In the genomic region with DNA sequence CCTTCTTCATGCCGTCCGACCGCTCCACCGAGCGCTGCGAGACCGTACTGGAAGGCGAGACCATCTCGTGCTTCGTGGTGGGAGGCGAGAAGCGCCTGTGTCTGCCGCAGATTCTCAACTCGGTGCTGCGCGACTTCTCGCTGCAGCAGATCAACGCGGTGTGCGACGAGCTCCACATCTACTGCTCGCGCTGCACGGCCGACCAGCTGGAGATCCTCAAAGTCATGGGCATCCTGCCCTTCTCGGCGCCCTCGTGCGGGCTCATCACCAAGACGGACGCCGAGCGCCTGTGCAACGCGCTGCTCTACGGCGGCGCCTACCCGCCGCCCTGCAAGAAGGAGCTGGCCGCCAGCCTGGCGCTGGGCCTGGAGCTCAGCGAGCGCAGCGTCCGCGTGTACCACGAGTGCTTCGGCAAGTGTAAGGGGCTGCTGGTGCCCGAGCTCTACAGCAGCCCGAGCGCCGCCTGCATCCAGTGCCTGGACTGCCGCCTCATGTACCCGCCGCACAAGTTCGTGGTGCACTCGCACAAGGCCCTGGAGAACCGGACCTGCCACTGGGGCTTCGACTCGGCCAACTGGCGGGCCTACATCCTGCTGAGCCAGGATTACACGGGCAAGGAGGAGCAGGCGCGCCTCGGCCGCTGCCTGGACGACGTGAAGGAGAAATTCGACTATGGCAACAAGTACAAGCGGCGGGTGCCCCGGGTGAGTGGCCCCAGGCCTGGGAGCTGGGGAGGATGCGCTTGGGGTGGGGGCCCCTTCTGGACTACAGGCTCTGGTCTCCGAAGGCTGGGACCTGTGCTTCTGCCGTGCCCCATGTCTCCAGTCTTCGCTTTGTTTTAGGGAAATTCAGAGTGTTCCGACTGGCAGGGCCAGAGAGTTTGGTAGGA, we compare ENCODE assay signal across 1 cellular context.
A peak's percentile ranks its signal among the peaks of the same experiment; 100 is the strongest.
TF ChIP-seq lines count a peak whose summit lies in the region.

No MANE protein-coding gene starts in this region.

TF ChIP-seq in HepG2, 621 proteins besides CTCF, POLR2A, EP300 and RAD21 (continued from another document and continues in another):
- TF ChIP-seq, protein P1, sequence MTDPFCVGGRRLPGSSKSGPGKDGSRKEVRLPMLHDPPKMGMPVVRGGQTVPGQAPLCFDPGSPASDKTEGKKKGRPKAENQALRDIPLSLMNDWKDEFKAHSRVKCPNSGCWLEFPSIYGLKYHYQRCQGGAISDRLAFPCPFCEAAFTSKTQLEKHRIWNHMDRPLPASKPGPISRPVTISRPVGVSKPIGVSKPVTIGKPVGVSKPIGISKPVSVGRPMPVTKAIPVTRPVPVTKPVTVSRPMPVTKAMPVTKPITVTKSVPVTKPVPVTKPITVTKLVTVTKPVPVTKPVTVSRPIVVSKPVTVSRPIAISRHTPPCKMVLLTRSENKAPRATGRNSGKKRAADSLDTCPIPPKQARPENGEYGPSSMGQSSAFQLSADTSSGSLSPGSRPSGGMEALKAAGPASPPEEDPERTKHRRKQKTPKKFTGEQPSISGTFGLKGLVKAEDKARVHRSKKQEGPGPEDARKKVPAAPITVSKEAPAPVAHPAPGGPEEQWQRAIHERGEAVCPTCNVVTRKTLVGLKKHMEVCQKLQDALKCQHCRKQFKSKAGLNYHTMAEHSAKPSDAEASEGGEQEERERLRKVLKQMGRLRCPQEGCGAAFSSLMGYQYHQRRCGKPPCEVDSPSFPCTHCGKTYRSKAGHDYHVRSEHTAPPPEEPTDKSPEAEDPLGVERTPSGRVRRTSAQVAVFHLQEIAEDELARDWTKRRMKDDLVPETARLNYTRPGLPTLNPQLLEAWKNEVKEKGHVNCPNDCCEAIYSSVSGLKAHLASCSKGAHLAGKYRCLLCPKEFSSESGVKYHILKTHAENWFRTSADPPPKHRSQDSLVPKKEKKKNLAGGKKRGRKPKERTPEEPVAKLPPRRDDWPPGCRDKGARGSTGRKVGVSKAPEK (CRISPR knock-in tag; IDR thresholded peaks at IDR 0.05; ENCODE audit: borderline replicate concordance), result no peak
- TF ChIP-seq ZNF446 (CRISPR knock-in tag; IDR thresholded peaks at IDR 0.05), result no peak
- no peak for TF ChIP-seq ZNF367 (CRISPR knock-in tag; IDR thresholded peaks at IDR 0.05; ENCODE audit: borderline replicate concordance)
- no peak for TF ChIP-seq NCOA5 (CRISPR knock-in tag; IDR thresholded peaks at IDR 0.05)
- no peak for TF ChIP-seq HCFC1 (IDR thresholded peaks at IDR 0.05; ENCODE audit: low read depth, low read length)
- TF ChIP-seq IKZF4 (CRISPR knock-in tag; IDR thresholded peaks at IDR 0.05; ENCODE audit: borderline replicate concordance, low read depth, not compliant biosample characterization), result no peak
- no peak for TF ChIP-seq TP53 (CRISPR knock-in tag; conservative IDR thresholded peaks at IDR 0.05)
- TF ChIP-seq, protein P2, sequence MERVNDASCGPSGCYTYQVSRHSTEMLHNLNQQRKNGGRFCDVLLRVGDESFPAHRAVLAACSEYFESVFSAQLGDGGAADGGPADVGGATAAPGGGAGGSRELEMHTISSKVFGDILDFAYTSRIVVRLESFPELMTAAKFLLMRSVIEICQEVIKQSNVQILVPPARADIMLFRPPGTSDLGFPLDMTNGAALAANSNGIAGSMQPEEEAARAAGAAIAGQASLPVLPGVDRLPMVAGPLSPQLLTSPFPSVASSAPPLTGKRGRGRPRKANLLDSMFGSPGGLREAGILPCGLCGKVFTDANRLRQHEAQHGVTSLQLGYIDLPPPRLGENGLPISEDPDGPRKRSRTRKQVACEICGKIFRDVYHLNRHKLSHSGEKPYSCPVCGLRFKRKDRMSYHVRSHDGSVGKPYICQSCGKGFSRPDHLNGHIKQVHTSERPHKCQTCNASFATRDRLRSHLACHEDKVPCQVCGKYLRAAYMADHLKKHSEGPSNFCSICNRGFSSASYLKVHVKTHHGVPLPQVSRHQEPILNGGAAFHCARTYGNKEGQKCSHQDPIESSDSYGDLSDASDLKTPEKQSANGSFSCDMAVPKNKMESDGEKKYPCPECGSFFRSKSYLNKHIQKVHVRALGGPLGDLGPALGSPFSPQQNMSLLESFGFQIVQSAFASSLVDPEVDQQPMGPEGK (CRISPR knock-in tag; IDR thresholded peaks at IDR 0.05), result no peak
- TF ChIP-seq TBX3 (IDR thresholded peaks at IDR 0.05; ENCODE audit: borderline replicate concordance), result no peak
- TF ChIP-seq, protein P3, sequence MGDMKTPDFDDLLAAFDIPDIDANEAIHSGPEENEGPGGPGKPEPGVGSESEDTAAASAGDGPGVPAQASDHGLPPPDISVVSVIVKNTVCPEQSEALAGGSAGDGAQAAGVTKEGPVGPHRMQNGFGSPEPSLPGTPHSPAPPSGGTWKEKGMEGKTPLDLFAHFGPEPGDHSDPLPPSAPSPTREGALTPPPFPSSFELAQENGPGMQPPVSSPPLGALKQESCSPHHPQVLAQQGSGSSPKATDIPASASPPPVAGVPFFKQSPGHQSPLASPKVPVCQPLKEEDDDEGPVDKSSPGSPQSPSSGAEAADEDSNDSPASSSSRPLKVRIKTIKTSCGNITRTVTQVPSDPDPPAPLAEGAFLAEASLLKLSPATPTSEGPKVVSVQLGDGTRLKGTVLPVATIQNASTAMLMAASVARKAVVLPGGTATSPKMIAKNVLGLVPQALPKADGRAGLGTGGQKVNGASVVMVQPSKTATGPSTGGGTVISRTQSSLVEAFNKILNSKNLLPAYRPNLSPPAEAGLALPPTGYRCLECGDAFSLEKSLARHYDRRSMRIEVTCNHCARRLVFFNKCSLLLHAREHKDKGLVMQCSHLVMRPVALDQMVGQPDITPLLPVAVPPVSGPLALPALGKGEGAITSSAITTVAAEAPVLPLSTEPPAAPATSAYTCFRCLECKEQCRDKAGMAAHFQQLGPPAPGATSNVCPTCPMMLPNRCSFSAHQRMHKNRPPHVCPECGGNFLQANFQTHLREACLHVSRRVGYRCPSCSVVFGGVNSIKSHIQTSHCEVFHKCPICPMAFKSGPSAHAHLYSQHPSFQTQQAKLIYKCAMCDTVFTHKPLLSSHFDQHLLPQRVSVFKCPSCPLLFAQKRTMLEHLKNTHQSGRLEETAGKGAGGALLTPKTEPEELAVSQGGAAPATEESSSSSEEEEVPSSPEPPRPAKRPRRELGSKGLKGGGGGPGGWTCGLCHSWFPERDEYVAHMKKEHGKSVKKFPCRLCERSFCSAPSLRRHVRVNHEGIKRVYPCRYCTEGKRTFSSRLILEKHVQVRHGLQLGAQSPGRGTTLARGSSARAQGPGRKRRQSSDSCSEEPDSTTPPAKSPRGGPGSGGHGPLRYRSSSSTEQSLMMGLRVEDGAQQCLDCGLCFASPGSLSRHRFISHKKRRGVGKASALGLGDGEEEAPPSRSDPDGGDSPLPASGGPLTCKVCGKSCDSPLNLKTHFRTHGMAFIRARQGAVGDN (CRISPR knock-in tag; IDR thresholded peaks at IDR 0.05), result peak; percentile 65
- TF ChIP-seq RARA (CRISPR knock-in tag; IDR thresholded peaks at IDR 0.05), result no peak
- TF ChIP-seq, protein P4, sequence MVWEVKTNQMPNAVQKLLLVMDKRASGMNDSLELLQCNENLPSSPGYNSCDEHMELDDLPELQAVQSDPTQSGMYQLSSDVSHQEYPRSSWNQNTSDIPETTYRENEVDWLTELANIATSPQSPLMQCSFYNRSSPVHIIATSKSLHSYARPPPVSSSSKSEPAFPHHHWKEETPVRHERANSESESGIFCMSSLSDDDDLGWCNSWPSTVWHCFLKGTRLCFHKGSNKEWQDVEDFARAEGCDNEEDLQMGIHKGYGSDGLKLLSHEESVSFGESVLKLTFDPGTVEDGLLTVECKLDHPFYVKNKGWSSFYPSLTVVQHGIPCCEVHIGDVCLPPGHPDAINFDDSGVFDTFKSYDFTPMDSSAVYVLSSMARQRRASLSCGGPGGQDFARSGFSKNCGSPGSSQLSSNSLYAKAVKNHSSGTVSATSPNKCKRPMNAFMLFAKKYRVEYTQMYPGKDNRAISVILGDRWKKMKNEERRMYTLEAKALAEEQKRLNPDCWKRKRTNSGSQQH (CRISPR knock-in tag; IDR thresholded peaks at IDR 0.05; ENCODE audit: low read depth), result no peak
- TF ChIP-seq, protein P5, sequence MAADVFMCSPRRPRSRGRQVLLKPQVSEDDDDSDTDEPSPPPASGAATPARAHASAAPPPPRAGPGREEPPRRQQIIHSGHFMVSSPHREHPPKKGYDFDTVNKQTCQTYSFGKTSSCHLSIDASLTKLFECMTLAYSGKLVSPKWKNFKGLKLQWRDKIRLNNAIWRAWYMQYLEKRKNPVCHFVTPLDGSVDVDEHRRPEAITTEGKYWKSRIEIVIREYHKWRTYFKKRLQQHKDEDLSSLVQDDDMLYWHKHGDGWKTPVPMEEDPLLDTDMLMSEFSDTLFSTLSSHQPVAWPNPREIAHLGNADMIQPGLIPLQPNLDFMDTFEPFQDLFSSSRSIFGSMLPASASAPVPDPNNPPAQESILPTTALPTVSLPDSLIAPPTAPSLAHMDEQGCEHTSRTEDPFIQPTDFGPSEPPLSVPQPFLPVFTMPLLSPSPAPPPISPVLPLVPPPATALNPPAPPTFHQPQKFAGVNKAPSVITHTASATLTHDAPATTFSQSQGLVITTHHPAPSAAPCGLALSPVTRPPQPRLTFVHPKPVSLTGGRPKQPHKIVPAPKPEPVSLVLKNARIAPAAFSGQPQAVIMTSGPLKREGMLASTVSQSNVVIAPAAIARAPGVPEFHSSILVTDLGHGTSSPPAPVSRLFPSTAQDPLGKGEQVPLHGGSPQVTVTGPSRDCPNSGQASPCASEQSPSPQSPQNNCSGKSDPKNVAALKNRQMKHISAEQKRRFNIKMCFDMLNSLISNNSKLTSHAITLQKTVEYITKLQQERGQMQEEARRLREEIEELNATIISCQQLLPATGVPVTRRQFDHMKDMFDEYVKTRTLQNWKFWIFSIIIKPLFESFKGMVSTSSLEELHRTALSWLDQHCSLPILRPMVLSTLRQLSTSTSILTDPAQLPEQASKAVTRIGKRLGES (CRISPR knock-in tag; IDR thresholded peaks at IDR 0.05; ENCODE audit: borderline replicate concordance), result no peak
- TF ChIP-seq ZMYM2 (CRISPR knock-in tag; IDR thresholded peaks at IDR 0.05), result no peak
- TF ChIP-seq NFATC3 (CRISPR knock-in tag; IDR thresholded peaks at IDR 0.05), result no peak
- no peak for TF ChIP-seq EZH2 (conservative IDR thresholded peaks at IDR 0.05; ENCODE audit: low read depth, low read length)
- no peak for TF ChIP-seq STAT5B (CRISPR knock-in tag; IDR thresholded peaks at IDR 0.05)
- TF ChIP-seq HOXA5 (CRISPR knock-in tag; IDR thresholded peaks at IDR 0.05), result 0 out of 2 replicates have a peak, but pooled peaks have one; percentile 36
- TF ChIP-seq SMAD1 (CRISPR knock-in tag; IDR thresholded peaks at IDR 0.05; ENCODE audit: borderline replicate concordance, low read depth), result no peak
- TF ChIP-seq ZNF709 (CRISPR knock-in tag; IDR thresholded peaks at IDR 0.05), result no peak
- no peak for TF ChIP-seq ZNF451 (CRISPR knock-in tag; IDR thresholded peaks at IDR 0.05)
- no peak for TF ChIP-seq ZNF724P (CRISPR knock-in tag; IDR thresholded peaks at IDR 0.05; ENCODE audit: borderline replicate concordance)
- no peak; the same call in 1 of the 2 replicates for TF ChIP-seq KDM3A (CRISPR knock-in tag; IDR thresholded peaks at IDR 0.05; ENCODE audit: low read depth)
- no peak for TF ChIP-seq SYNCRIP (IDR thresholded peaks at IDR 0.05; ENCODE audit: insufficient read depth, low read depth, low read length)
- no peak for TF ChIP-seq ZNF430 (CRISPR knock-in tag; IDR thresholded peaks at IDR 0.05)
- TF ChIP-seq ZSCAN22 (CRISPR knock-in tag; IDR thresholded peaks at IDR 0.05), result no peak
- no peak for TF ChIP-seq NPAS2 (CRISPR knock-in tag; IDR thresholded peaks at IDR 0.05; ENCODE audit: borderline replicate concordance)
- no peak; the same call in 1 of the 2 replicates for TF ChIP-seq ZNF160 (CRISPR knock-in tag; IDR thresholded peaks at IDR 0.05)
- TF ChIP-seq, protein P6, sequence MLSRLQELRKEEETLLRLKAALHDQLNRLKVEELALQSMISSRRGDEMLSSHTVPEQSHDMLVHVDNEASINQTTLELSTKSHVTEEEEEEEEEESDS (CRISPR knock-in tag; IDR thresholded peaks at IDR 0.05; ENCODE audit: borderline replicate concordance), result no peak
- TF ChIP-seq TAF1 (CRISPR knock-in tag; IDR thresholded peaks at IDR 0.05), result peak; percentile 59
- no peak for TF ChIP-seq ZNF572 (CRISPR knock-in tag; IDR thresholded peaks at IDR 0.05)
- TF ChIP-seq SOX13 (IDR thresholded peaks at IDR 0.05), result no peak
- no peak for TF ChIP-seq SOX13 (CRISPR knock-in tag; conservative IDR thresholded peaks at IDR 0.05 in 1 of 2, IDR thresholded peaks at IDR 0.05 in 1 of 2)
- peak; percentile 35; the same call in 1 of the 2 replicates for TF ChIP-seq ZNF232 (CRISPR knock-in tag; IDR thresholded peaks at IDR 0.05; ENCODE audit: borderline replicate concordance)
- TF ChIP-seq, protein P7, sequence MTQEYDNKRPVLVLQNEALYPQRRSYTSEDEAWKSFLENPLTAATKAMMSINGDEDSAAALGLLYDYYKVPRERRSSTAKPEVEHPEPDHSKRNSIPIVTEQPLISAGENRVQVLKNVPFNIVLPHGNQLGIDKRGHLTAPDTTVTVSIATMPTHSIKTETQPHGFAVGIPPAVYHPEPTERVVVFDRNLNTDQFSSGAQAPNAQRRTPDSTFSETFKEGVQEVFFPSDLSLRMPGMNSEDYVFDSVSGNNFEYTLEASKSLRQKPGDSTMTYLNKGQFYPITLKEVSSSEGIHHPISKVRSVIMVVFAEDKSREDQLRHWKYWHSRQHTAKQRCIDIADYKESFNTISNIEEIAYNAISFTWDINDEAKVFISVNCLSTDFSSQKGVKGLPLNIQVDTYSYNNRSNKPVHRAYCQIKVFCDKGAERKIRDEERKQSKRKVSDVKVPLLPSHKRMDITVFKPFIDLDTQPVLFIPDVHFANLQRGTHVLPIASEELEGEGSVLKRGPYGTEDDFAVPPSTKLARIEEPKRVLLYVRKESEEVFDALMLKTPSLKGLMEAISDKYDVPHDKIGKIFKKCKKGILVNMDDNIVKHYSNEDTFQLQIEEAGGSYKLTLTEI (CRISPR knock-in tag; conservative IDR thresholded peaks at IDR 0.05), result no peak
- no peak for TF ChIP-seq JUN (CRISPR knock-in tag; IDR thresholded peaks at IDR 0.05)
- TF ChIP-seq, protein P8, sequence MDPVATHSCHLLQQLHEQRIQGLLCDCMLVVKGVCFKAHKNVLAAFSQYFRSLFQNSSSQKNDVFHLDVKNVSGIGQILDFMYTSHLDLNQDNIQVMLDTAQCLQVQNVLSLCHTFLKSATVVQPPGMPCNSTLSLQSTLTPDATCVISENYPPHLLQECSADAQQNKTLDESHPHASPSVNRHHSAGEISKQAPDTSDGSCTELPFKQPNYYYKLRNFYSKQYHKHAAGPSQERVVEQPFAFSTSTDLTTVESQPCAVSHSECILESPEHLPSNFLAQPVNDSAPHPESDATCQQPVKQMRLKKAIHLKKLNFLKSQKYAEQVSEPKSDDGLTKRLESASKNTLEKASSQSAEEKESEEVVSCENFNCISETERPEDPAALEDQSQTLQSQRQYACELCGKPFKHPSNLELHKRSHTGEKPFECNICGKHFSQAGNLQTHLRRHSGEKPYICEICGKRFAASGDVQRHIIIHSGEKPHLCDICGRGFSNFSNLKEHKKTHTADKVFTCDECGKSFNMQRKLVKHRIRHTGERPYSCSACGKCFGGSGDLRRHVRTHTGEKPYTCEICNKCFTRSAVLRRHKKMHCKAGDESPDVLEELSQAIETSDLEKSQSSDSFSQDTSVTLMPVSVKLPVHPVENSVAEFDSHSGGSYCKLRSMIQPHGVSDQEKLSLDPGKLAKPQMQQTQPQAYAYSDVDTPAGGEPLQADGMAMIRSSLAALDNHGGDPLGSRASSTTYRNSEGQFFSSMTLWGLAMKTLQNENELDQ (CRISPR knock-in tag; IDR thresholded peaks at IDR 0.05; ENCODE audit: borderline replicate concordance), result no peak
- no peak for TF ChIP-seq FOXA1 (IDR thresholded peaks at IDR 0.05)
- 0 out of 2 replicates have a peak, but pooled peaks have one; percentile 7 for TF ChIP-seq FOXA1 (CRISPR knock-in tag; IDR thresholded peaks at IDR 0.05)
- no peak for TF ChIP-seq RAD51 (IDR thresholded peaks at IDR 0.05; ENCODE audit: borderline replicate concordance)
- no peak for TF ChIP-seq ZNF343 (CRISPR knock-in tag; IDR thresholded peaks at IDR 0.05)
- no peak for TF ChIP-seq ZNF629 (CRISPR knock-in tag; conservative IDR thresholded peaks at IDR 0.05)
- TF ChIP-seq RELA (CRISPR knock-in tag; IDR thresholded peaks at IDR 0.05), result no peak
- no peak for TF ChIP-seq ZNF10 (CRISPR knock-in tag; IDR thresholded peaks at IDR 0.05; ENCODE audit: borderline replicate concordance, low read depth)
- TF ChIP-seq ZNF431 (CRISPR knock-in tag; IDR thresholded peaks at IDR 0.05; ENCODE audit: borderline replicate concordance, low read depth), result no peak
